Comparison of ENCODE assay signal across 8 cellular contexts in genomic region chr20:36466089-36466488, GRCh38.
DNase-seq lines count a peak whose midpoint lies in the region; ATAC-seq and TF ChIP-seq lines count a peak whose summit lies in the region.

No MANE protein-coding gene starts in this region.

- TF ChIP-seq RAD21 in neural cell (conservative IDR thresholded peaks at IDR 0.05), result no peak

- peak overlapping the region; percentile 82 for H3K27ac Mint-ChIP-seq in central memory CD8-positive, alpha-beta T cell (ENCODE audit: low read depth)

- no peak overlapping the region for H2AFZ ChIP-seq in neural cell (ENCODE audit: low read depth, low read length)

- peak overlapping the region; percentile 14 for H3K4me2 ChIP-seq in neural cell (ENCODE audit: low read length)

- no peak for TF ChIP-seq CTCF in A673 (conservative IDR thresholded peaks at IDR 0.05; ENCODE audit: low read depth, low read length)
- no peak for TF ChIP-seq CTCF in neural cell (IDR thresholded peaks at IDR 0.05; ENCODE audit: poor library complexity, severe bottlenecking)

- H3K4me3 Mint-ChIP-seq in central memory CD8-positive, alpha-beta T cell, result peak overlapping the region; percentile 53

- peaks cover 91% of the 10 kb centered on the region for H3K79me2 ChIP-seq in neural cell (replicated peaks; ENCODE audit: insufficient read depth, low read length)

- BruUV-seq in A673 (replicated peaks; lab: Mats Ljungman, UMichigan), result no TSS peak

- no peaks in the 10 kb centered on the region for H3K9me3 Mint-ChIP-seq in central memory CD8-positive, alpha-beta T cell

- H3K27me3 ChIP-seq in A673 (replicated peaks; ENCODE audit: insufficient read depth, low read depth, low read length, poor library complexity), result no peaks in the 10 kb centered on the region
- no peaks in the 10 kb centered on the region for H3K27me3 ChIP-seq in HUES64 (ENCODE audit: insufficient read depth, low read length)
- H3K27me3 ChIP-seq in neural cell (ENCODE audit: insufficient read depth, low read depth, low read length), result no peaks in the 10 kb centered on the region

- 91% methylated on average over 2 of the region's 3 CpGs for WGBS in HUES64

- peaks cover 3% of the 10 kb centered on the region for H3F3A ChIP-seq in neural cell (ENCODE audit: insufficient read depth, low read length, poor library complexity, severe bottlenecking)

- POLR2A ChIA-PET in A673 (lab: Charles Lee; ENCODE audit: low non-redundant PET), result no interaction called here

- H3K36me3 ChIP-seq in A673 (ENCODE audit: insufficient read depth, low read length, poor library complexity, severe bottlenecking) (no peaks in the 10 kb centered on the region), HUES64 (ENCODE audit: insufficient read depth, low read length) (peaks cover 8% of the 10 kb centered on the region), neural cell (ENCODE audit: insufficient read depth, low read length) (no peaks in the 10 kb centered on the region)

- H3K27ac ChIP-seq in A673 (ENCODE audit: low read depth, low read length, poor library complexity, severe bottlenecking) (peak overlapping the region; percentile 60), HUES64 (ENCODE audit: low read depth, low read length) (peak overlapping the region; percentile 88; the same call in 1 of the 2 replicates), neural cell (ENCODE audit: low read length) (peak overlapping the region; percentile 65)

- no peaks in the 10 kb centered on the region for H3K9me2 ChIP-seq in neural cell (ENCODE audit: insufficient read depth, low read length)

- DNase-seq in A673 (ENCODE audit: low spot score) (no peak), medulla oblongata (ENCODE audit: extremely low spot score) (no peak)
- DNase-seq in central memory CD8-positive, alpha-beta T cell (ENCODE audit: low spot score in 2 of 2), result no peak
- DNase-seq in stimulated activated CD4-positive, alpha-beta T cell treated with anti-CD3 and anti-CD28 coated beads, Interleukin-2, amount 100 ng/mL, for 48 hours, result no peak

- CTCF ChIA-PET in A673 (lab: Charles Lee), result interaction anchor here (0.6 kb wide), 1 partner anchor 19 kb away, joined by 4 read pairs; no protein-coding TSS in a partner anchor

- peaks cover 53% of the 10 kb centered on the region for H4K20me1 ChIP-seq in neural cell (ENCODE audit: insufficient read depth)

- H3K9me3 ChIP-seq in A673 (ENCODE audit: low read depth, low read length, poor library complexity, severe bottlenecking), result no peaks in the 10 kb centered on the region
- no peaks in the 10 kb centered on the region for H3K9me3 ChIP-seq in HUES64 (ENCODE audit: insufficient read depth, low read depth, low read length)
- no peaks in the 10 kb centered on the region for H3K9me3 ChIP-seq in neural cell (ENCODE audit: low read length)

- H3K9ac ChIP-seq in HUES64 (ENCODE audit: low read depth, low read length) (no peak overlapping the region), neural cell (ENCODE audit: low read length) (peak overlapping the region; percentile 36)

- peaks cover 69% of the 10 kb centered on the region for H3K4me1 Mint-ChIP-seq in central memory CD8-positive, alpha-beta T cell

- H3K4me1 ChIP-seq in A673 (ENCODE audit: insufficient read depth, low read length, poor library complexity, severe bottlenecking), result peaks cover 49% of the 10 kb centered on the region
- peaks cover 21% of the 10 kb centered on the region for H3K4me1 ChIP-seq in HUES64 (ENCODE audit: insufficient read depth, low read length)

- H3K4me3 ChIP-seq in A673 (ENCODE audit: low read depth, low read length, poor library complexity, severe bottlenecking) (no peak overlapping the region), HUES64 (ENCODE audit: low read length) (no peak overlapping the region), neural cell (ENCODE audit: low read length) (peak overlapping the region; percentile 99)

- peaks cover 20% of the 10 kb centered on the region for H3K36me3 Mint-ChIP-seq in central memory CD8-positive, alpha-beta T cell (ENCODE audit: insufficient read depth)

- intact Hi-C loops in A673 (cut with micrococcal nuclease; ENCODE audit: unreplicated experiment), result no loop called here

- no peaks in the 10 kb centered on the region for H3K27me3 Mint-ChIP-seq in central memory CD8-positive, alpha-beta T cell

- ATAC-seq in central memory CD8-positive, alpha-beta T cell (replicated peaks; ENCODE audit: extremely low read depth, poor library complexity, severe bottlenecking), result no peak
- ATAC-seq in GM18511 (IDR thresholded peaks at IDR 0.05; ENCODE audit: unreplicated experiment) (no peak), HG03175 (IDR thresholded peaks at IDR 0.05; ENCODE audit: unreplicated experiment) (no peak)

- TF ChIP-seq EP300 in neural cell (conservative IDR thresholded peaks at IDR 0.05; ENCODE audit: poor library complexity, severe bottlenecking), result no peak

TF ChIP-seq in neural cell, 6 proteins besides CTCF, POLR2A, EP300 and RAD21:
- no peak for TF ChIP-seq POLR2AphosphoS5 (IDR thresholded peaks at IDR 0.05)
- TF ChIP-seq MXI1 (conservative IDR thresholded peaks at IDR 0.05; ENCODE audit: poor library complexity, severe bottlenecking), result no peak
- TF ChIP-seq TAF1 (IDR thresholded peaks at IDR 0.05; ENCODE audit: low read depth), result no peak
- TF ChIP-seq EZH2 (IDR thresholded peaks at IDR 0.05; ENCODE audit: borderline replicate concordance, insufficient read depth, low read length, poor library complexity, severe bottlenecking), result no peak
- no peak for TF ChIP-seq SMC3 (conservative IDR thresholded peaks at IDR 0.05; ENCODE audit: poor library complexity)
- no peak for TF ChIP-seq REST (IDR thresholded peaks at IDR 0.05; ENCODE audit: borderline replicate concordance)
